Comparison of ENCODE assay signal across 10 cellular contexts in genomic region chr9:83304686-83305085, GRCh38.
DNase-seq lines count a peak whose midpoint lies in the region; ATAC-seq, FAIRE-seq and TF ChIP-seq lines count a peak whose summit lies in the region.
"Had no signal": no experiment of that assay in that cellular context is flagged by ENCODE, and none has a peak within 500 bp of the region (broad histone marks: within the 10 kb centered on the region; RNA-seq: fewer than 3 reads in every experiment).

No MANE protein-coding gene starts in this region.

- H3K9me3 ChIP-seq in breast epithelium (no peaks in the 10 kb centered on the region), transverse colon (no peaks in the 10 kb centered on the region)

- no peaks in the 10 kb centered on the region for H3K4me1 Mint-ChIP-seq in endothelial cell (ENCODE audit: unreplicated experiment)
- H3K4me1 Mint-ChIP-seq: IgD-negative memory B cell, naive B cell had no signal

- TF ChIP-seq POLR2A in breast epithelium (IDR thresholded peaks at IDR 0.05) (no peak), lower leg skin (IDR thresholded peaks at IDR 0.05) (no peak), transverse colon (IDR thresholded peaks at IDR 0.05) (no peak), GM12891 (IDR thresholded peaks at IDR 0.05; ENCODE audit: low read depth, low read length) (no peak)

- ATAC-seq in GM21390 (IDR thresholded peaks at IDR 0.05; ENCODE audit: unreplicated experiment) (no peak), HG03025 (IDR thresholded peaks at IDR 0.05; ENCODE audit: low FRiP score, unreplicated experiment) (no peak)

- H3K27ac Mint-ChIP-seq in endothelial cell (ENCODE audit: unreplicated experiment): no peak overlapping the region
- H3K27ac Mint-ChIP-seq: IgD-negative memory B cell, naive B cell had no signal

- H3K4me1 ChIP-seq in breast epithelium: peaks cover 0 to 13% of the 10 kb centered on the region in 2 donors
- peaks cover 10 to 20% (median 15%) of the 10 kb centered on the region in 4 donors for H3K4me1 ChIP-seq in transverse colon

- intact Hi-C loops in breast epithelium (cut with DNase I; ENCODE audit: low total_unique reads): no loop called here
- intact Hi-C loops in lower leg skin (cut with DNase I; ENCODE audit: low total_unique reads): no loop called here
- intact Hi-C loops in transverse colon (cut with DNase I; ENCODE audit: low total_unique reads): no loop called here

- no peak overlapping the region for H3K4me3 Mint-ChIP-seq in endothelial cell (ENCODE audit: unreplicated experiment)
- H3K4me3 Mint-ChIP-seq: IgD-negative memory B cell, naive B cell had no signal

- H3K4me3 ChIP-seq in breast epithelium (no peak overlapping the region), lower leg skin (ENCODE audit: low read depth, poor library complexity, severe bottlenecking) (no peak overlapping the region), transverse colon (no peak overlapping the region)

- in situ Hi-C loops in transverse colon (cut with MboI; ENCODE audit: low pct_ligation_motif_present in 1 of 4, low pct_unique_long_range_greater_than_20kb in 1 of 4, low sequenced_read_pairs in 3 of 4): no loop called here

- peaks cover 2% of the 10 kb centered on the region for H3K27me3 Mint-ChIP-seq in endothelial cell (ENCODE audit: unreplicated experiment)
- H3K27me3 Mint-ChIP-seq: IgD-negative memory B cell, naive B cell had no signal

- no peak for FAIRE-seq in GM12891 (lab: Jason Lieb, UNC)

- H3K27ac ChIP-seq in breast epithelium (no peak overlapping the region), transverse colon (peak overlapping the region in 3 of 4 donors; percentile 9 to 38 (median 22))

- no peaks in the 10 kb centered on the region for H3K36me3 Mint-ChIP-seq in endothelial cell (ENCODE audit: low read depth, unreplicated experiment)
- H3K36me3 Mint-ChIP-seq: naive B cell had no signal

- TF ChIP-seq CTCF in breast epithelium (IDR thresholded peaks at IDR 0.05) (no peak), lower leg skin (IDR thresholded peaks at IDR 0.05) (no peak), transverse colon (IDR thresholded peaks at IDR 0.05) (no peak), endothelial cell (IDR thresholded peaks at IDR 0.05; ENCODE audit: unreplicated experiment) (no peak)

- TF ChIP-seq EP300 in transverse colon (IDR thresholded peaks at IDR 0.05; ENCODE audit: low read depth): no peak

- DNase-seq in NCI-H128 (lab: John Stamatoyannopoulos, UW; ENCODE audit: unreplicated experiment): peak; percentile 16
- peak; percentile 34 to 55 for DNase-seq in breast epithelium (ENCODE audit: low spot score in 2 of 2)
- peak; percentile 64 to 91 for DNase-seq in lower leg skin (ENCODE audit: low spot score in 2 of 2)
- peak; percentile 41 for DNase-seq in transverse colon
- DNase-seq in GM12891 (ENCODE audit: insufficient read length, low spot score): no peak
- no peak for DNase-seq in endothelial cell (ENCODE audit: low spot score)
- DNase-seq: naive B cell had no signal

- 7 to 22% methylated on average over 8 of the region's 8 CpGs for WGBS in lower leg skin, 2 donors
- WGBS in transverse colon (ENCODE audit: low coverage in 1 of 2), 2 donors: 53 to 74% methylated on average over 3 to 8 of the region's 8 CpGs

- H3K27me3 ChIP-seq in breast epithelium: no peaks in the 10 kb centered on the region
- no peaks in the 10 kb centered on the region for H3K27me3 ChIP-seq in transverse colon

- H3K36me3 ChIP-seq in breast epithelium (no peaks in the 10 kb centered on the region), transverse colon (no peaks in the 10 kb centered on the region)

- no peaks in the 10 kb centered on the region for H3K9me3 Mint-ChIP-seq in endothelial cell (ENCODE audit: unreplicated experiment)
- H3K9me3 Mint-ChIP-seq: IgD-negative memory B cell had no signal

TF ChIP-seq in GM12891, 5 proteins besides CTCF, POLR2A, EP300 and RAD21:
- TF ChIP-seq SPI1 (IDR thresholded peaks at IDR 0.05; ENCODE audit: low read depth, low read length): no peak
- no peak for TF ChIP-seq TAF1 (IDR thresholded peaks at IDR 0.05; ENCODE audit: low read depth, low read length)
- no peak for TF ChIP-seq POU2F2 (IDR thresholded peaks at IDR 0.05; ENCODE audit: low read depth, low read length)
- TF ChIP-seq PAX5 (IDR thresholded peaks at IDR 0.05; ENCODE audit: insufficient read depth, low read length, severe bottlenecking): no peak
- TF ChIP-seq POLR2AphosphoS5 (IDR thresholded peaks at IDR 0.05; ENCODE audit: low read depth, low read length): no peak

Comparison
In these comparisons a context has a peak if more than half of its experiments do, and no peak if none do; other contexts are left out.
1. DNase-seq: peak in NCI-H128 (single experiment), breast epithelium (2 of 2), lower leg skin (2 of 2) and transverse colon (single experiment); none in GM12891 (single experiment) and endothelial cell (single experiment).
2. H3K27ac ChIP-seq: peak in transverse colon (3 of 4); none in breast epithelium (0 of 2).